ENCODE assay signal across 23 cellular contexts in the genomic region with DNA sequence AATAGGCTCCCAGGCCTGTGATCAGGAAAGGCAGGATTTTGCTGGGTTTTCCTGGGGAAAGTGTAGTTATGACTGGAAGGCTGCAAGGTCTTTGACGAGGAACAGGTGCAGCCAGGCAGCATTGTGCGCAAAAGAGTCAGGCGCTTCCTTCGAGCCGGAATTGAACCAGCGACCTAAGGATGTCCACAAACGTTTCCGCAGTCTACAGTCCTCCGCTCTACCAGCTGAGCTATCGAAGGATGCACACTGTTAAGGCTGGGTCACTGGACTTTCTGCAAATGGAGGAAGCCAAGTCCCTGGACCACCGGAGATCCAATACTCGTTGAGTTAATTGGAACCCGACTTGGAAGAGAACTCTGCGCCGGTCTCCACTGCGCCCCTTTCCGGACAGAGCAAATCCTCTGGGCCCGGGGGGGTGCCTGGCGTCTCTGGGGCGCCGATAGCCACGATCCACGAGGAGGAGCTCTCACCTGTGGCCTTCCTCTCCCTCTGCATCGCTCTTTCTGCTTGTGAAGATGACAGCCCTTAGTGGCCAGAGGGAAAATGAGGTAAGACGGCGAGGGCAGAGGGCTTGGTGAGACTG. TPM values are rescaled to one million over a fixed set of nuclear protein-coding genes. Genes with fewer than 3 reads are reported as not detected.
DNase-seq lines count a peak whose midpoint lies in the region; ATAC-seq and TF ChIP-seq lines count a peak whose summit lies in the region.
"Had no signal": no experiment of that assay in that cellular context is flagged by ENCODE, and none has a peak within 500 bp of the region (broad histone marks: within the 10 kb centered on the region; RNA-seq: fewer than 3 reads in every experiment).

No MANE protein-coding gene starts in this region.

- H3K27me3 Mint-ChIP-seq in MCF 10A (ENCODE audit: insufficient read depth, unreplicated experiment): peaks cover 25% of the 10 kb centered on the region

- H3K27me3 ChIP-seq in HUES6 (ENCODE audit: control insufficient read depth, insufficient read depth, low read length) (peaks cover 26% of the 10 kb centered on the region), spleen (replicated peaks in 1 of 7) (peaks cover 0 to 89% (median 43%) of the 10 kb centered on the region in 7 donors), GM23248 (replicated peaks; ENCODE audit: insufficient read depth) (peaks cover 37% of the 10 kb centered on the region)

- no peak for ATAC-seq in HG02840 (IDR thresholded peaks at IDR 0.05; ENCODE audit: low FRiP score, unreplicated experiment)
- ATAC-seq: Panc1, T-cell had no signal

- in situ Hi-C loops in GM23248 (cut with MboI): no loop called here

- no TSS peak for BruUV-seq in MCF 10A (replicated peaks; lab: Mats Ljungman, UMichigan)

- H3F3A ChIP-seq in GM23248 (ENCODE audit: insufficient read depth): peaks cover 5% of the 10 kb centered on the region; the same call in 1 of the 2 replicates

- peaks cover 7% of the 10 kb centered on the region; the same call in 1 of the 2 replicates for H3K4me1 ChIP-seq in HUES6 (ENCODE audit: control insufficient read depth, insufficient read depth, low read length)
- H3K4me1 ChIP-seq in spleen: peaks cover 0 to 31% (median 16%) of the 10 kb centered on the region in 6 donors
- H3K4me1 ChIP-seq in GM23248 (ENCODE audit: insufficient read depth): no peaks in the 10 kb centered on the region

- H3K9ac ChIP-seq in HUES6 (ENCODE audit: low read length) (no peak overlapping the region), GM23248 (no peak overlapping the region)

- POLR2A ChIA-PET in MCF 10A (lab: Yijun Ruan, JAX): no interaction called here

- H3K27ac ChIP-seq in HUES6 (ENCODE audit: low read depth, low read length) (no peak overlapping the region), spleen (no peak overlapping the region), GM23248 (no peak overlapping the region)
- H3K27ac ChIP-seq: HL-60 had no signal

- H3K9me3 ChIP-seq in HUES6 (ENCODE audit: control insufficient read depth, insufficient read depth, low read depth, low read length): no peaks in the 10 kb centered on the region
- H3K9me3 ChIP-seq in spleen: no peaks in the 10 kb centered on the region
- no peaks in the 10 kb centered on the region for H3K9me3 ChIP-seq in GM23248 (ENCODE audit: low read depth)

- no peaks in the 10 kb centered on the region for H4K20me1 ChIP-seq in GM23248 (ENCODE audit: insufficient read depth)

- H3K4me2 ChIP-seq in GM23248 (ENCODE audit: unreplicated experiment): no peak overlapping the region

- H3K79me2 ChIP-seq in GM23248 (ENCODE audit: insufficient read depth): no peaks in the 10 kb centered on the region

- WGBS in spleen, 5 donors: 44 to 70% (median 57%) methylated on average over 26 of the region's 26 CpGs
- 42 to 50% methylated on average over 26 of the region's 26 CpGs for WGBS in GM23248 (ENCODE audit: low coverage in 1 of 2, low lambda C conversion rate in 2 of 2, missing lambda C conversion rate in 2 of 2), 2 experiments

- DNase-seq in fibroblast of mammary gland (ENCODE audit: low read depth) (peak; percentile 5), spleen (peak; percentile 64), MCF 10A (ENCODE audit: unreplicated experiment) (no peak), GM23248 (no peak)
- DNase-seq: CD4-positive, CD25-positive, alpha-beta regulatory T cell; DND-41; GDM1; IMR-90; MV-4-11; NCI-H1105 treated with DMSO at 0.1 percent for 48 hours; NCI-H2029 treated with DMSO at 0.1 percent for 48 hours; NCI-H345; NCI-H524; NCI-H82; T-cell had no signal

- H3K27ac Mint-ChIP-seq in MCF 10A (ENCODE audit: low read depth, unreplicated experiment): no peak overlapping the region
- H3K27ac Mint-ChIP-seq: CD4-positive, CD25-positive, alpha-beta regulatory T cell; T-cell had no signal

- H3K4me3 ChIP-seq in HUES6 (ENCODE audit: low read depth, low read length) (peak overlapping the region; percentile 41; the same call in 1 of the 2 replicates), fibroblast of mammary gland (ENCODE audit: control insufficient read depth, low read depth, low read length) (no peak overlapping the region), spleen (no peak overlapping the region), GM23248 (no peak overlapping the region)

- H3K4me3 Mint-ChIP-seq in MCF 10A (ENCODE audit: unreplicated experiment): no peak overlapping the region
- H3K4me3 Mint-ChIP-seq: CD4-positive, CD25-positive, alpha-beta regulatory T cell; T-cell had no signal

- no peaks in the 10 kb centered on the region for H3K36me3 Mint-ChIP-seq in MCF 10A (ENCODE audit: insufficient read depth, unreplicated experiment)
- H3K36me3 Mint-ChIP-seq: CD4-positive, CD25-positive, alpha-beta regulatory T cell; T-cell had no signal

- intact Hi-C loops in spleen (cut with DNase I; ENCODE audit: low total_unique reads): no loop called here
- intact Hi-C loops in MCF 10A (cut with micrococcal nuclease): no loop called here

- TF ChIP-seq POLR2A in GM19193 (IDR thresholded peaks at IDR 0.05; ENCODE audit: extremely low read depth, insufficient read depth, insufficient read length) (peak; percentile 20), spleen (IDR thresholded peaks at IDR 0.05) (no peak)

- CTCF ChIA-PET in MCF 10A (lab: Yijun Ruan, JAX): interaction anchor here (1.2 to 1.3 kb wide), 2 partner anchors 30 to 51 kb away, joined by 4 read pairs; no protein-coding TSS in a partner anchor

- H3K4me1 Mint-ChIP-seq in MCF 10A (ENCODE audit: insufficient read depth, unreplicated experiment): peaks cover 13% of the 10 kb centered on the region

- no peak overlapping the region for H2AFZ ChIP-seq in GM23248

- no peaks in the 10 kb centered on the region for H3K9me3 Mint-ChIP-seq in MCF 10A (ENCODE audit: unreplicated experiment)
- H3K9me3 Mint-ChIP-seq: CD4-positive, CD25-positive, alpha-beta regulatory T cell; T-cell had no signal

- H3K36me3 ChIP-seq in HUES6 (ENCODE audit: control insufficient read depth, insufficient read depth, low read length) (no peaks in the 10 kb centered on the region), spleen (no peaks in the 10 kb centered on the region), GM23248 (ENCODE audit: low read depth) (no peaks in the 10 kb centered on the region)

- TF ChIP-seq CTCF in fibroblast of mammary gland (conservative IDR thresholded peaks at IDR 0.05; ENCODE audit: control insufficient read depth, insufficient read depth, low read depth, low read length): no peak
- TF ChIP-seq CTCF in spleen (IDR thresholded peaks at IDR 0.05 in 8 of 11, conservative IDR thresholded peaks at IDR 0.05 in 3 of 11): no peak
- no peak for TF ChIP-seq CTCF in MCF 10A (IDR thresholded peaks at IDR 0.05; ENCODE audit: unreplicated experiment)

- H3K9me2 ChIP-seq in GM23248 (ENCODE audit: insufficient read depth): no peaks in the 10 kb centered on the region

RNA-seq across cellular contexts. Expression of gene OR6S1, which starts 18.4 kb away (rescaled TPM):
- total RNA-seq in spleen (under 1 TPM in 2 of 7 donors, not detected in 5; 0.27 to 0.77 TPM), MCF 10A (2022) (not detected in 2 replicates)
- polyA plus RNA-seq in spleen (under 1 TPM in 1 of 3 donors, not detected in 2; 0.10 TPM), GM23248 (2016; fragmentation: Nextera tagmentation; extraction: Ambion mirVana) (not detected in 2 replicates)
- not detected in 2 replicates for total RNA-seq in GM23248 (2014; rRNA removed; shearing (Covaris generic))
- total RNA-seq: CD4-positive, CD25-positive, alpha-beta regulatory T cell; H4; HT-29; IMR-90; T-cell had no signal
- polyA plus RNA-seq: BJ; CD4-positive, CD25-positive, alpha-beta regulatory T cell; IMR-90 had no signal

RNA-seq across cellular contexts. Expression of gene RNASE4, which starts 24.5 kb away (rescaled TPM):
- total RNA-seq in spleen: 10 to 100 TPM in 3 of 7 donors, 1 to 10 TPM in 3, under 1 TPM in 1; 0.89 to 19.9 (median 9.8) TPM
- polyA plus RNA-seq in spleen: 10 to 100 TPM in 1 of 3 donors, 1 to 10 TPM in 2; 7.6 to 15.6 (median 8.4) TPM
- 1.2 and 2.4 TPM in 2 replicates for total RNA-seq in MCF 10A (2022)
- total RNA-seq in GM23248 (2014; rRNA removed; shearing (Covaris generic)): 21.6 and 35.9 TPM in 2 replicates
- 24.4 and 37.9 TPM in 2 replicates for polyA plus RNA-seq in GM23248 (2016; fragmentation: Nextera tagmentation; extraction: Ambion mirVana)

RNA-seq across cellular contexts. Expression of gene ANG, which starts 28.7 kb away (rescaled TPM):
- total RNA-seq in spleen (10 to 100 TPM in 1 of 7 donors, 1 to 10 TPM in 6; 1.6 to 10.2 (median 4.8) TPM), MCF 10A (2022) (1.7 and 3.6 TPM in 2 replicates)
- polyA plus RNA-seq in spleen (1 to 10 TPM; 3.1 to 7.2 (median 3.9) TPM), GM23248 (2016; fragmentation: Nextera tagmentation; extraction: Ambion mirVana) (11.9 and 12.2 TPM in 2 replicates)
- 3.6 and 3.8 TPM in 2 replicates for total RNA-seq in GM23248 (2014; rRNA removed; shearing (Covaris generic))

Comparison
In these comparisons a context has a peak if more than half of its experiments do, and no peak if none do; other contexts are left out.
1. DNase-seq: peak in fibroblast of mammary gland (single experiment) and spleen (single experiment); none in MCF 10A (single experiment) and GM23248 (single experiment).